1 cellular context compared by ENCODE assay signal in genomic region chr10:52308251-52309031, GRCh38.
A peak's percentile ranks its signal among the peaks of the same experiment; 100 is the strongest.
TF ChIP-seq lines count a peak whose summit lies in the region.

No MANE protein-coding gene starts in this region.

TF ChIP-seq in HepG2, 621 proteins besides CTCF, POLR2A, EP300 and RAD21 (continued from another document and continues in another):
- TF ChIP-seq ZNF264 (CRISPR knock-in tag; IDR thresholded peaks at IDR 0.05) (0 out of 2 replicates have a peak, but pooled peaks have one; percentile 16), SOX5 (CRISPR knock-in tag; IDR thresholded peaks at IDR 0.05; ENCODE audit: borderline replicate concordance) (peak; percentile 44; the same call in 1 of the 2 replicates), ZBTB42 (CRISPR knock-in tag; IDR thresholded peaks at IDR 0.05) (no peak), KMT2B (CRISPR knock-in tag; IDR thresholded peaks at IDR 0.05) (peak; percentile 48), TMF1 (CRISPR knock-in tag; IDR thresholded peaks at IDR 0.05; ENCODE audit: low read depth) (no peak), HMG20B (CRISPR knock-in tag; conservative IDR thresholded peaks at IDR 0.05) (no peak), RFX3 (CRISPR knock-in tag; IDR thresholded peaks at IDR 0.05) (no peak), ZNF282 (IDR thresholded peaks at IDR 0.05; ENCODE audit: partially characterized antibody) (no peak), ZNF788 (CRISPR knock-in tag; IDR thresholded peaks at IDR 0.05; ENCODE audit: borderline replicate concordance) (no peak; the same call in 1 of the 2 replicates), KDM2A (CRISPR knock-in tag; IDR thresholded peaks at IDR 0.05; ENCODE audit: borderline replicate concordance, low read depth) (peak; percentile 77), ZNF7 (CRISPR knock-in tag; IDR thresholded peaks at IDR 0.05) (no peak), HOXA7 (CRISPR knock-in tag; IDR thresholded peaks at IDR 0.05) (no peak), TBL1XR1 (IDR thresholded peaks at IDR 0.05; ENCODE audit: borderline replicate concordance, low read length, partially characterized antibody) (no peak), TFDP1 (CRISPR knock-in tag; IDR thresholded peaks at IDR 0.05; ENCODE audit: borderline replicate concordance) (peak; percentile 21; the same call in 1 of the 2 replicates), ZNF574 (CRISPR knock-in tag; IDR thresholded peaks at IDR 0.05) (no peak), U2AF2 (IDR thresholded peaks at IDR 0.05; ENCODE audit: low read depth, low read length) (no peak), ZNF34 (CRISPR knock-in tag; IDR thresholded peaks at IDR 0.05; ENCODE audit: borderline replicate concordance) (no peak), FOXK2 (IDR thresholded peaks at IDR 0.05) (no peak), ZBTB39 (CRISPR knock-in tag; IDR thresholded peaks at IDR 0.05) (0 out of 2 replicates have a peak, but pooled peaks have one; percentile 28), TFDP2 (CRISPR knock-in tag; IDR thresholded peaks at IDR 0.05) (peak; percentile 34; the same call in 1 of the 2 replicates), SAP130 (CRISPR knock-in tag; IDR thresholded peaks at IDR 0.05; ENCODE audit: low read depth) (peak; percentile 28; the same call in 1 of the 2 replicates), ZFP1 (CRISPR knock-in tag; IDR thresholded peaks at IDR 0.05) (no peak), SYNCRIP (IDR thresholded peaks at IDR 0.05; ENCODE audit: insufficient read depth, low read depth, low read length) (no peak), PAXIP1 (CRISPR knock-in tag; conservative IDR thresholded peaks at IDR 0.05) (peak; percentile 38), FOXP4 (CRISPR knock-in tag; IDR thresholded peaks at IDR 0.05) (peak; percentile 32; the same call in 1 of the 2 replicates), ZNF33A (CRISPR knock-in tag; IDR thresholded peaks at IDR 0.05; ENCODE audit: borderline replicate concordance) (no peak), ONECUT2 (CRISPR knock-in tag; IDR thresholded peaks at IDR 0.05) (no peak), ZNF513 (CRISPR knock-in tag; conservative IDR thresholded peaks at IDR 0.05) (no peak), KAT7 (CRISPR knock-in tag; IDR thresholded peaks at IDR 0.05; ENCODE audit: borderline replicate concordance) (no peak), ZNF800 (CRISPR knock-in tag; IDR thresholded peaks at IDR 0.05) (peak; percentile 97), CAMTA2 (CRISPR knock-in tag; IDR thresholded peaks at IDR 0.05; ENCODE audit: borderline replicate concordance) (no peak), FOXJ3 (CRISPR knock-in tag; IDR thresholded peaks at IDR 0.05; ENCODE audit: borderline replicate concordance) (peak; percentile 64; the same call in 1 of the 2 replicates), ZIK1 (CRISPR knock-in tag; IDR thresholded peaks at IDR 0.05; ENCODE audit: borderline replicate concordance, low read depth) (no peak), GLMP (CRISPR knock-in tag; IDR thresholded peaks at IDR 0.05; ENCODE audit: borderline replicate concordance) (no peak), KMT2A (CRISPR knock-in tag; IDR thresholded peaks at IDR 0.05) (peak; percentile 59; the same call in 1 of the 2 replicates), CCDC6 (CRISPR knock-in tag; IDR thresholded peaks at IDR 0.05) (no peak), TCF7 (IDR thresholded peaks at IDR 0.05; ENCODE audit: low read depth) (peak; percentile 74), ZNF567 (CRISPR knock-in tag; IDR thresholded peaks at IDR 0.05; ENCODE audit: borderline replicate concordance) (no peak), SSRP1 (CRISPR knock-in tag; IDR thresholded peaks at IDR 0.05) (no peak), POGZ (CRISPR knock-in tag; IDR thresholded peaks at IDR 0.05) (peak; percentile 47; the same call in 1 of the 2 replicates)
